ENCODE assay signal across 3 cellular contexts in genomic region chr4:127379948-127380347, GRCh38.
DNase-seq lines count a peak whose midpoint lies in the region; ATAC-seq, FAIRE-seq and TF ChIP-seq lines count a peak whose summit lies in the region.
"Not testable (repeated sequence)": the region's sequence is repeated elsewhere in the genome, so short reads cannot be mapped to it uniquely, and the experiment has no call there.

No MANE protein-coding gene starts in this region.

- DNase-seq in Right ventricle myocardium inferior (ENCODE audit: missing footprints) (peak; percentile 33), kidney (peak; percentile 46)
- DNase-seq in sigmoid colon, result not testable (repeated sequence)

- H3K4me1 ChIP-seq in kidney (ENCODE audit: control insufficient read depth in 1 of 2, insufficient read depth in 1 of 2, low read depth in 1 of 2, low read length in 2 of 2), result not testable (repeated sequence)
- H3K4me1 ChIP-seq in sigmoid colon, result peaks cover 0 to 25% (median 3%) of the 10 kb centered on the region in 4 donors

- 90% methylated on average over 18 of the region's 18 CpGs for WGBS in sigmoid colon, 2 donors

- H3K9me3 ChIP-seq in kidney (ENCODE audit: control insufficient read depth in 1 of 2, low read length in 2 of 2); sigmoid colon: not testable (repeated sequence)

- ATAC-seq in Right ventricle myocardium inferior, result not testable (repeated sequence)

- not testable (repeated sequence) for H3K9ac ChIP-seq in kidney (ENCODE audit: low read length in 2 of 2)

- TF ChIP-seq POLR2A in sigmoid colon (IDR thresholded peaks at IDR 0.05), result not testable (repeated sequence)

- TF ChIP-seq CTCF in kidney (IDR thresholded peaks at IDR 0.05; ENCODE audit: borderline replicate concordance, extremely low read depth, insufficient read depth); sigmoid colon (IDR thresholded peaks at IDR 0.05): not testable (repeated sequence)

- not testable (repeated sequence) for H3K27me3 ChIP-seq in sigmoid colon

- not testable (repeated sequence) for H3K36me3 ChIP-seq in kidney (ENCODE audit: control insufficient read depth in 1 of 2, insufficient read depth in 2 of 2, low read length in 2 of 2); sigmoid colon

- H3K27ac ChIP-seq in kidney (ENCODE audit: low read depth in 2 of 2, low read length in 2 of 2), result not testable (repeated sequence)
- peak overlapping the region in 3 of 4 donors; percentile 12 to 56 (median 34) for H3K27ac ChIP-seq in sigmoid colon

- intact Hi-C loops in Right ventricle myocardium inferior (cut with DNase I); kidney (cut with DNase I); sigmoid colon (cut with DNase I): not testable (repeated sequence)

- not testable (repeated sequence) for TF ChIP-seq EP300 in sigmoid colon (IDR thresholded peaks at IDR 0.05)

- not testable (repeated sequence) for H3K4me3 ChIP-seq in kidney (ENCODE audit: low read length in 2 of 2); sigmoid colon

- not testable (repeated sequence) for FAIRE-seq in kidney (lab: Jason Lieb, UNC)
